In genomic region chr17:7561028-7561575, GRCh38 we compare ENCODE assay signal across 8 cellular contexts. TPM values are rescaled to one million over a fixed set of nuclear protein-coding genes. Genes with fewer than 3 reads are reported as not detected.
A peak's percentile ranks its signal among the peaks of the same experiment; 100 is the strongest.
DNase-seq lines count a peak whose midpoint lies in the region; ATAC-seq and TF ChIP-seq lines count a peak whose summit lies in the region.

No MANE protein-coding gene starts in this region.

- H3K4me1 ChIP-seq in endodermal cell (ENCODE audit: control insufficient read depth, insufficient read depth, low read length) (peaks cover 3% of the 10 kb centered on the region), mesodermal cell (ENCODE audit: control insufficient read depth, insufficient read depth, low read length, poor library complexity, severe bottlenecking) (peaks cover 25% of the 10 kb centered on the region)

- no peak for DNase-seq in BJ (ENCODE audit: low read depth)
- DNase-seq in HT-29 (ENCODE audit: low spot score): peak; percentile 84
- DNase-seq in NOMO-1 treated with dmso at 0.1 percent for 144 hours (lab: John Stamatoyannopoulos, UW; ENCODE audit: unreplicated experiment): peak; percentile 74
- DNase-seq in activated CD8-positive, alpha-beta memory T cell treated with anti-CD3 and anti-CD28 coated beads, Interleukin-2, amount 50 U/mL, for 24 hours (ENCODE audit: extremely low read depth): peak; percentile 67
- peak; percentile 98 for DNase-seq in endodermal cell
- DNase-seq in stimulated activated CD8-positive, alpha-beta memory T cell treated with anti-CD3 and anti-CD28 coated beads, Interleukin-15, amount 100 ng/mL, for 48 hours (ENCODE audit: low read depth in 2 of 2): peak; percentile 74 to 80

- peak overlapping the region; percentile 98 for H3K27ac Mint-ChIP-seq in endodermal cell

- H3K9me3 ChIP-seq in endodermal cell (ENCODE audit: control insufficient read depth, low read length) (no peaks in the 10 kb centered on the region), mesodermal cell (ENCODE audit: control insufficient read depth, low read length) (no peaks in the 10 kb centered on the region)

- H3K27ac ChIP-seq in endodermal cell (ENCODE audit: low read depth, low read length) (peak overlapping the region; percentile 89), mesodermal cell (ENCODE audit: low read depth, low read length, severe bottlenecking) (peak overlapping the region; percentile 81)

- no peaks in the 10 kb centered on the region for H3K27me3 ChIP-seq in BJ (ENCODE audit: control insufficient read depth, insufficient read depth, low read length)
- H3K27me3 ChIP-seq in endodermal cell (ENCODE audit: control insufficient read depth, insufficient read depth, low read length, poor library complexity, severe bottlenecking): no peaks in the 10 kb centered on the region

- peak overlapping the region; percentile 75 for H3K9ac ChIP-seq in endodermal cell (ENCODE audit: extremely low read depth, low read length, poor library complexity, severe bottlenecking)

- CTCF ChIA-PET in BJ (lab: Yijun Ruan, JAX): interaction anchor here (0.6 to 3.7 kb wide), 60 partner anchors 9 to 515 kb away, joined by 3 to 95 read pairs (median 4); partner anchors contain the start of genes MPDU1, SAT2, SPEM1 and TMEM102

- H3K9me3 Mint-ChIP-seq in endodermal cell: no peaks in the 10 kb centered on the region

- TF ChIP-seq CTCF in BJ (IDR thresholded peaks at IDR 0.05; ENCODE audit: insufficient read depth, low read depth, low read length): peak; percentile 92
- TF ChIP-seq CTCF in endodermal cell (conservative IDR thresholded peaks at IDR 0.05): peak; percentile 78

- H3K4me3 Mint-ChIP-seq in endodermal cell: peak overlapping the region; percentile 79

- H3K36me3 ChIP-seq in BJ (ENCODE audit: control insufficient read depth, insufficient read depth, low read length): peaks cover 13% of the 10 kb centered on the region
- peaks cover 27% of the 10 kb centered on the region for H3K36me3 ChIP-seq in endodermal cell (ENCODE audit: control insufficient read depth, insufficient read depth, low read length)
- H3K36me3 ChIP-seq in mesodermal cell (ENCODE audit: control insufficient read depth, insufficient read depth, low read length): peaks cover 34% of the 10 kb centered on the region

- 0 to 1% methylated on average over 23 to 32 of the region's 32 CpGs for WGBS in endodermal cell (ENCODE audit: insufficient coverage in 1 of 2, insufficient read length in 1 of 2), 2 experiments
- WGBS in mesodermal cell (ENCODE audit: insufficient coverage in 2 of 2), 2 experiments: 0% methylated on average over 19 to 24 of the region's 32 CpGs

- ATAC-seq in GM19372 (IDR thresholded peaks at IDR 0.05; ENCODE audit: low read depth, unreplicated experiment): peak; percentile 42

- H3K4me3 ChIP-seq in BJ (ENCODE audit: low read depth, low read length) (peak overlapping the region; percentile 85), endodermal cell (ENCODE audit: low read length) (peak overlapping the region; percentile 99), mesodermal cell (ENCODE audit: extremely low read depth, insufficient read depth, low read length, poor library complexity, severe bottlenecking) (peak overlapping the region; percentile 97)

- peaks cover 24% of the 10 kb centered on the region for H3K36me3 Mint-ChIP-seq in endodermal cell (ENCODE audit: low read depth)

- no peaks in the 10 kb centered on the region for H3K27me3 Mint-ChIP-seq in endodermal cell (ENCODE audit: insufficient read depth)

- POLR2A ChIA-PET in BJ (lab: Charles Lee): interaction anchor here (0.6 to 1.1 kb wide), 8 partner anchors 13 to 273 kb away, joined by 3 to 5 read pairs (median 3); partner anchors contain the start of genes NEURL4 and SPEM2

- H3K4me1 Mint-ChIP-seq in endodermal cell: peaks cover 33% of the 10 kb centered on the region

RNA-seq across cellular contexts. Expression of gene SENP3, which starts 0.6 kb away (rescaled TPM):
- 69.8 and 72.2 TPM in 2 replicates for polyA plus RNA-seq in BJ (2011; rRNA removed)
- polyA minus RNA-seq in BJ (2011; rRNA and poly(A)+ RNA removed): 39.0 and 67.7 TPM in 2 replicates
- total RNA-seq in HT-29 (2014; rRNA removed; shearing (Covaris generic)): 73.2 and 74.3 TPM in 2 replicates
- total RNA-seq in endodermal cell: 10 to 100 TPM; 71.5 to 82.3 TPM
- polyA plus RNA-seq in endodermal cell (2013, experiment 1 of 2): 81.6 TPM
- 69.2 TPM for polyA plus RNA-seq in endodermal cell (2013, experiment 2 of 2)
- 53.6 TPM for polyA plus RNA-seq in mesodermal cell (2013, experiment 1 of 2)
- polyA plus RNA-seq in mesodermal cell (2013, experiment 2 of 2): 65.0 TPM

RNA-seq across cellular contexts. Expression of gene TNFSF13, which starts 2.6 kb away (rescaled TPM):
- 2.0 and 2.4 TPM in 2 replicates for polyA plus RNA-seq in BJ (2011; rRNA removed)
- 0.66 and 0.87 TPM in 2 replicates for polyA minus RNA-seq in BJ (2011; rRNA and poly(A)+ RNA removed)
- 15.6 and 19.1 TPM in 2 replicates for total RNA-seq in HT-29 (2014; rRNA removed; shearing (Covaris generic))
- total RNA-seq in endodermal cell: 1 to 10 TPM; 1.7 to 3.0 TPM
- polyA plus RNA-seq in endodermal cell (2013, experiment 1 of 2): 0.46 TPM
- 1.4 TPM for polyA plus RNA-seq in endodermal cell (2013, experiment 2 of 2)
- polyA plus RNA-seq in mesodermal cell (2013, experiment 1 of 2): 1.5 TPM
- polyA plus RNA-seq in mesodermal cell (2013, experiment 2 of 2): 0.91 TPM

RNA-seq across cellular contexts. Expression of gene TNFSF12, which starts 12.2 kb away (rescaled TPM):
- 29.2 and 49.5 TPM in 2 replicates for polyA plus RNA-seq in BJ (2011; rRNA removed)
- 3.2 and 4.5 TPM in 2 replicates for polyA minus RNA-seq in BJ (2011; rRNA and poly(A)+ RNA removed)
- total RNA-seq in HT-29 (2014; rRNA removed; shearing (Covaris generic)): not detected in 2 replicates
- total RNA-seq in endodermal cell: 1 to 10 TPM; 8.3 to 8.4 TPM
- polyA plus RNA-seq in endodermal cell (2013, experiment 1 of 2): 1.5 TPM
- polyA plus RNA-seq in endodermal cell (2013, experiment 2 of 2): 1.7 TPM
- polyA plus RNA-seq in mesodermal cell (2013, experiment 1 of 2): 4.5 TPM
- polyA plus RNA-seq in mesodermal cell (2013, experiment 2 of 2): 3.0 TPM

RNA-seq across cellular contexts. Expression of gene CD68, which starts 18.3 kb away (rescaled TPM):
- polyA plus RNA-seq in BJ (2011; rRNA removed): 58.2 and 93.2 TPM in 2 replicates
- 11.8 and 15.2 TPM in 2 replicates for polyA minus RNA-seq in BJ (2011; rRNA and poly(A)+ RNA removed)
- 4.0 and 6.6 TPM in 2 replicates for total RNA-seq in HT-29 (2014; rRNA removed; shearing (Covaris generic))
- under 1 TPM in 1 of 2 donors, not detected in 1; 0.44 TPM for total RNA-seq in endodermal cell
- polyA plus RNA-seq in endodermal cell (2013, experiment 1 of 2): not detected
- polyA plus RNA-seq in endodermal cell (2013, experiment 2 of 2): 0.25 TPM
- polyA plus RNA-seq in mesodermal cell (2013, experiment 1 of 2): 5.8 TPM
- polyA plus RNA-seq in mesodermal cell (2013, experiment 2 of 2): 4.1 TPM

RNA-seq across cellular contexts. Expression of gene MPDU1, which starts 22.6 kb away (rescaled TPM):
- 142 and 174 TPM in 2 replicates for polyA plus RNA-seq in BJ (2011; rRNA removed)
- polyA minus RNA-seq in BJ (2011; rRNA and poly(A)+ RNA removed): 32.9 and 94.4 TPM in 2 replicates
- 79.8 and 81.4 TPM in 2 replicates for total RNA-seq in HT-29 (2014; rRNA removed; shearing (Covaris generic))
- 10 to 100 TPM; 47.4 to 56.6 TPM for total RNA-seq in endodermal cell
- 57.7 TPM for polyA plus RNA-seq in endodermal cell (2013, experiment 1 of 2)
- polyA plus RNA-seq in endodermal cell (2013, experiment 2 of 2): 50.7 TPM
- 43.3 TPM for polyA plus RNA-seq in mesodermal cell (2013, experiment 1 of 2)
- polyA plus RNA-seq in mesodermal cell (2013, experiment 2 of 2): 44.5 TPM
